Comparison of ENCODE assay signal across 8 cellular contexts in genomic region chr6:5998741-5999687, GRCh38. TPM values are rescaled to one million over a fixed set of nuclear protein-coding genes. Genes with fewer than 3 reads are reported as not detected.
DNase-seq lines count a peak whose midpoint lies in the region; ATAC-seq and TF ChIP-seq lines count a peak whose summit lies in the region.

No MANE protein-coding gene starts in this region.

- no peak overlapping the region for H2BK120ac ChIP-seq in mesenchymal stem cell (ENCODE audit: low read depth, low read length)

- H3K27ac ChIP-seq in A673 (ENCODE audit: low read depth, low read length, poor library complexity, severe bottlenecking) (peak overlapping the region; percentile 74), mesenchymal stem cell (ENCODE audit: low read length, poor library complexity, severe bottlenecking) (no peak overlapping the region), Karpas-422 (ENCODE audit: low read length) (no peak overlapping the region)

- TF ChIP-seq CTCF in A673 (conservative IDR thresholded peaks at IDR 0.05; ENCODE audit: low read depth, low read length) (peak; percentile 42), chondrocyte (IDR thresholded peaks at IDR 0.05) (peak; percentile 68)

- H3K36me3 Mint-ChIP-seq in chondrocyte (ENCODE audit: low read depth): peaks cover 11% of the 10 kb centered on the region
- H3K36me3 Mint-ChIP-seq in activated T-helper 2 cell treated with anti-CD3 and anti-CD28 coated beads, Interferon-gamma antibody, Interleukin-2, Interleukin-4, amounts not matched to agents 10 μg/mL and 5 μg/mL and 100 μg/mL, durations not matched to agents 14 hours and 24 hours and 36 hours (ENCODE audit: low read depth): peaks cover 16% of the 10 kb centered on the region

- DNase-seq in A673 (ENCODE audit: low spot score): peak; percentile 72
- peak; percentile 88 for DNase-seq in H7
- no peak for DNase-seq in chondrocyte (ENCODE audit: low spot score)
- no peak for DNase-seq in mesenchymal stem cell
- no peak for DNase-seq in NCI-H510A (lab: John Stamatoyannopoulos, UW)
- no peak for DNase-seq in activated T-helper 2 cell treated with anti-CD3 and anti-CD28 coated beads, Interferon-gamma antibody, Interleukin-2, Interleukin-4, amounts not matched to agents 10 μg/mL and 5 μg/mL and 100 μg/mL, durations not matched to agents 14 hours and 24 hours and 36 hours (ENCODE audit: low spot score)
- DNase-seq in Karpas-422: no peak

- POLR2A ChIA-PET in A673 (lab: Charles Lee; ENCODE audit: low non-redundant PET): interaction anchor here (0.6 kb wide), 2 partner anchors 140 to 895 kb away, joined by 3 read pairs; no protein-coding TSS in a partner anchor

- intact Hi-C loops in A673 (cut with micrococcal nuclease; ENCODE audit: unreplicated experiment): loop anchor here (5.0 to 10.0 kb wide), 3 partner anchors 107 to 548 kb away; no protein-coding TSS in a partner anchor
- intact Hi-C loops in activated T-helper 2 cell treated with anti-CD3 and anti-CD28 coated beads, Interferon-gamma antibody, Interleukin-2, Interleukin-4, amounts not matched to agents 10 μg/mL and 5 μg/mL and 100 μg/mL, durations not matched to agents 14 hours and 24 hours and 36 hours (cut with micrococcal nuclease): loop anchor here (1.0 to 5.0 kb wide), 3 partner anchors 7 to 1728 kb away; partner anchors contain the start of genes BMP6 and NRN1

- H3K4me1 ChIP-seq in A673 (ENCODE audit: insufficient read depth, low read length, poor library complexity, severe bottlenecking) (peaks cover 31% of the 10 kb centered on the region), mesenchymal stem cell (ENCODE audit: control insufficient read depth, insufficient read depth, low read depth, low read length) (peaks cover 33% of the 10 kb centered on the region), Karpas-422 (ENCODE audit: low read length) (peaks cover 17% of the 10 kb centered on the region)

- H3K4ac ChIP-seq in mesenchymal stem cell (ENCODE audit: low read depth in 1 of 2, low read length in 2 of 2): no peak overlapping the region

- H4K8ac ChIP-seq in mesenchymal stem cell (ENCODE audit: low read length): no peak overlapping the region

- no peak overlapping the region for H2BK12ac ChIP-seq in mesenchymal stem cell (ENCODE audit: low read length in 2 of 2)

- H4K91ac ChIP-seq in mesenchymal stem cell (ENCODE audit: low read length): no peak overlapping the region

- no TSS peak for BruUV-seq in A673 (replicated peaks; lab: Mats Ljungman, UMichigan)

- H3K27ac Mint-ChIP-seq in chondrocyte (ENCODE audit: unreplicated experiment): no peak overlapping the region
- no peak overlapping the region for H3K27ac Mint-ChIP-seq in activated T-helper 2 cell treated with anti-CD3 and anti-CD28 coated beads, Interferon-gamma antibody, Interleukin-2, Interleukin-4, amounts not matched to agents 10 μg/mL and 5 μg/mL and 100 μg/mL, durations not matched to agents 14 hours and 24 hours and 36 hours

- H3K79me2 ChIP-seq in Karpas-422 (ENCODE audit: low read length): no peaks in the 10 kb centered on the region

- H3K14ac ChIP-seq in mesenchymal stem cell (ENCODE audit: low read length in 2 of 2): no peak overlapping the region

- H3K36me3 ChIP-seq in A673 (ENCODE audit: insufficient read depth, low read length, poor library complexity, severe bottlenecking) (peaks cover 21% of the 10 kb centered on the region), H7 (replicated peaks; ENCODE audit: control insufficient read depth, insufficient read depth, low read length) (no peaks in the 10 kb centered on the region), mesenchymal stem cell (ENCODE audit: control insufficient read depth in 1 of 2, insufficient read depth in 2 of 2, low read depth in 1 of 2, low read length in 2 of 2) (peaks cover 0 to 7% of the 10 kb centered on the region in 2 experiments), Karpas-422 (ENCODE audit: insufficient read depth, low read length) (no peaks in the 10 kb centered on the region)

- no peak overlapping the region for H3K18ac ChIP-seq in mesenchymal stem cell (ENCODE audit: low read depth in 1 of 2, low read length in 2 of 2)

- peaks cover 83% of the 10 kb centered on the region for H3K27me3 Mint-ChIP-seq in chondrocyte (ENCODE audit: low read depth)
- H3K27me3 Mint-ChIP-seq in activated T-helper 2 cell treated with anti-CD3 and anti-CD28 coated beads, Interferon-gamma antibody, Interleukin-2, Interleukin-4, amounts not matched to agents 10 μg/mL and 5 μg/mL and 100 μg/mL, durations not matched to agents 14 hours and 24 hours and 36 hours (ENCODE audit: low read depth): peaks cover 83% of the 10 kb centered on the region

- peak overlapping the region; percentile 45 for H3K4me3 ChIP-seq in A673 (ENCODE audit: low read depth, low read length, poor library complexity, severe bottlenecking)
- H3K4me3 ChIP-seq in H7 (ENCODE audit: insufficient read depth, low read depth, low read length): peak overlapping the region; percentile 27; the same call in 1 of the 2 replicates
- peak overlapping the region in 1 of 2 experiments; percentile 77 for H3K4me3 ChIP-seq in mesenchymal stem cell (ENCODE audit: insufficient read depth in 1 of 2, low read depth in 1 of 2, low read length in 2 of 2)
- no peak overlapping the region for H3K4me3 ChIP-seq in Karpas-422 (ENCODE audit: low read length)

- H3K9ac ChIP-seq in mesenchymal stem cell (ENCODE audit: low read length) (peak overlapping the region; percentile 86), Karpas-422 (ENCODE audit: low read length) (no peak overlapping the region)

- H3K79me1 ChIP-seq in mesenchymal stem cell (replicated peaks; ENCODE audit: low read length, poor library complexity, severe bottlenecking): no peaks in the 10 kb centered on the region

- CTCF ChIA-PET in A673 (lab: Charles Lee): no interaction called here

- H4K20me1 ChIP-seq in Karpas-422 (ENCODE audit: insufficient read depth, low read depth, low read length): no peaks in the 10 kb centered on the region

- no peak overlapping the region for H2BK15ac ChIP-seq in mesenchymal stem cell (ENCODE audit: low read depth, poor library complexity, severe bottlenecking)

- H3K4me1 Mint-ChIP-seq in chondrocyte (ENCODE audit: low read depth): peaks cover 53% of the 10 kb centered on the region
- peaks cover 46% of the 10 kb centered on the region for H3K4me1 Mint-ChIP-seq in activated T-helper 2 cell treated with anti-CD3 and anti-CD28 coated beads, Interferon-gamma antibody, Interleukin-2, Interleukin-4, amounts not matched to agents 10 μg/mL and 5 μg/mL and 100 μg/mL, durations not matched to agents 14 hours and 24 hours and 36 hours (ENCODE audit: low read depth)

- H3K4me2 ChIP-seq in mesenchymal stem cell (ENCODE audit: low read length, poor library complexity, severe bottlenecking) (peak overlapping the region; percentile 23), Karpas-422 (ENCODE audit: low read depth, low read length, poor library complexity, severe bottlenecking) (no peak overlapping the region)

- H3K9me3 ChIP-seq in A673 (ENCODE audit: low read depth, low read length, poor library complexity, severe bottlenecking) (no peaks in the 10 kb centered on the region), mesenchymal stem cell (ENCODE audit: control insufficient read depth, low read length) (no peaks in the 10 kb centered on the region), Karpas-422 (ENCODE audit: low read length) (no peaks in the 10 kb centered on the region)

- ATAC-seq in HG02970 (IDR thresholded peaks at IDR 0.05; ENCODE audit: low FRiP score, unreplicated experiment): no peak

- peak overlapping the region; percentile 29 for H3K4me3 Mint-ChIP-seq in chondrocyte (ENCODE audit: unreplicated experiment)
- no peak overlapping the region for H3K4me3 Mint-ChIP-seq in activated T-helper 2 cell treated with anti-CD3 and anti-CD28 coated beads, Interferon-gamma antibody, Interleukin-2, Interleukin-4, amounts not matched to agents 10 μg/mL and 5 μg/mL and 100 μg/mL, durations not matched to agents 14 hours and 24 hours and 36 hours (ENCODE audit: low read depth)

- no peak overlapping the region for H2BK5ac ChIP-seq in mesenchymal stem cell (ENCODE audit: low read depth, low read length, poor library complexity, severe bottlenecking)

- H3K27me3 ChIP-seq in A673 (replicated peaks; ENCODE audit: insufficient read depth, low read depth, low read length, poor library complexity): no peaks in the 10 kb centered on the region
- peaks cover 99% of the 10 kb centered on the region for H3K27me3 ChIP-seq in H7 (ENCODE audit: control insufficient read depth, insufficient read depth, low read length)
- H3K27me3 ChIP-seq in mesenchymal stem cell (ENCODE audit: control insufficient read depth in 1 of 2, insufficient read depth in 1 of 2, low read length in 2 of 2): peaks cover 51 to 100% of the 10 kb centered on the region in 2 experiments
- H3K27me3 ChIP-seq in Karpas-422 (ENCODE audit: low read length): no peaks in the 10 kb centered on the region

- no peak overlapping the region for H2AK5ac ChIP-seq in mesenchymal stem cell (ENCODE audit: low read length, severe bottlenecking)

- no peaks in the 10 kb centered on the region for H3K9me2 ChIP-seq in Karpas-422 (replicated peaks; ENCODE audit: insufficient read depth, low read length)

- H3K9me3 Mint-ChIP-seq in chondrocyte (ENCODE audit: low read depth): peaks cover 5% of the 10 kb centered on the region
- H3K9me3 Mint-ChIP-seq in activated T-helper 2 cell treated with anti-CD3 and anti-CD28 coated beads, Interferon-gamma antibody, Interleukin-2, Interleukin-4, amounts not matched to agents 10 μg/mL and 5 μg/mL and 100 μg/mL, durations not matched to agents 14 hours and 24 hours and 36 hours: peaks cover 21% of the 10 kb centered on the region

- 3% methylated on average over 48 of the region's 59 CpGs for WGBS in mesenchymal stem cell

- no peak overlapping the region for H3K23ac ChIP-seq in mesenchymal stem cell (ENCODE audit: low read length in 2 of 2)

- H2AFZ ChIP-seq in mesenchymal stem cell (ENCODE audit: low read depth, low read length) (no peak overlapping the region), Karpas-422 (ENCODE audit: low read length) (no peak overlapping the region)

RNA-seq across cellular contexts. Expression of gene NRN1, which starts 7.7 kb away (rescaled TPM):
- total RNA-seq in A673 (2021): 37.0 and 46.1 TPM in 2 replicates
- total RNA-seq in H7 (2014; rRNA removed; shearing (Covaris generic)): 0.63 TPM in 1 of 2 replicates, not detected in the other
- 2.5 to 3.1 TPM in 2 of 3 replicates, not detected in the other for total RNA-seq in chondrocyte
- 0.30 TPM for polyA plus RNA-seq in mesenchymal stem cell (2013, experiment 1 of 2)
- 0.40 TPM for polyA plus RNA-seq in mesenchymal stem cell (2013, experiment 2 of 2)
- 0.71 and 0.75 TPM in 2 replicates for total RNA-seq in activated T-helper 2 cell treated with anti-CD3 and anti-CD28 coated beads, Interferon-gamma antibody, Interleukin-2, Interleukin-4, amounts not matched to agents 10 μg/mL and 5 μg/mL and 100 μg/mL, durations not matched to agents 14 hours and 24 hours and 36 hours
- 6.3 and 7.9 TPM in 2 replicates for total RNA-seq in Karpas-422 (2014; rRNA removed; shearing (Covaris generic); ENCODE audit: low replicate concordance)

Comparison
In these comparisons a context has a peak if more than half of its experiments do, and no peak if none do; other contexts are left out.
1. DNase-seq: peak in A673 (single experiment) and H7 (single experiment); none in chondrocyte (single experiment), mesenchymal stem cell (single experiment), NCI-H510A (single experiment), activated T-helper 2 cell treated with anti-CD3 and anti-CD28 coated beads, Interferon-gamma antibody, Interleukin-2, Interleukin-4, amounts not matched to agents 10 μg/mL and 5 μg/mL and 100 μg/mL, durations not matched to agents 14 hours and 24 hours and 36 hours (single experiment) and Karpas-422 (single experiment).